ENCODE assay signal across 8 cellular contexts in the genomic region with DNA sequence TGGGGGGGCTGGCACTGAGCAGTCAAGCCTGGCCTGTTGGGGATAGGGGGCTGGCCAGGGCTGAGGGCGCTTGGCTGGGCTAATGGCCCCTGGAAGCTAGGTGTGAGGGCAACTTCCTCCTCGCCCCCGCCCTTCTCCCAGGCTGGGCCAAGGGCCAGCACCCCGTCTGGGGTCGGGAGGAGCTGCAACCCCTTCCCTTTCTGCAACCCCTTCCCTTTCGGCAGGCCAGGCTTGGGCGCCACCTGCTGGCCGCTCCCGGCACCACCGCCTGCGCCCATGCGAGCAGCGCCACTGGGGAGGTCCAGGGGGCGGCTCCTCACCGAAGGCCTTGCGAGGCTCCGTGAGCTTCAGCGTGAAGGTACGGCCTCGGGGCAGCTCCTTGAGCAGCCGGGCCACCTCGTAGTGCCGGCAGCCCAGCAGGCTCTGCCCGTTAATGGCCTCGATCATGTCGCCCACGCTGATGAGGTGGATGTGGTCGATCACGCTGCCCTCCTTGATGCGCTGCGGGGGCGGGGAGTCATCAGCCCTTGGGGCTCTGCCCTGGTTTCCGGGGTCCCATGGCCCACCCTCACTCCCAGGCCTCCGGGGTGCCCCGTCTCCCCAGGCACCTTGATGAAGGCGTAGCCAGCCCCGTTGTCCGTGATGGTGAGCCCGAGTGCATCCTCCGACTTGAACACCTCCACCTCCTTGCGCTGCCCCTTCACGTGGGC. TPM values are rescaled to one million over a fixed set of nuclear protein-coding genes. Genes with fewer than 3 reads are reported as not detected.
DNase-seq lines count a peak whose midpoint lies in the region; ATAC-seq and TF ChIP-seq lines count a peak whose summit lies in the region.

No MANE protein-coding gene starts in this region.

- H3K9ac ChIP-seq in BLaER1 treated with 17β-estradiol and CSF1 and Interleukin-3, amounts not matched to agents 10 nM and 100 nM: peak overlapping the region in 8 of 11 experiments; percentile 3 to 47 (median 24); a peak in 11 of 22 replicates

- no peaks in the 10 kb centered on the region for H3K27me3 ChIP-seq in BLaER1 treated with 17β-estradiol and CSF1 and Interleukin-3, amounts not matched to agents 10 nM and 100 nM

- peaks cover 32% of the 10 kb centered on the region for H3K4me1 Mint-ChIP-seq in mesothelial cell of epicardium
- peaks cover 27% of the 10 kb centered on the region for H3K4me1 Mint-ChIP-seq in stimulated activated naive CD8-positive, alpha-beta T cell treated with anti-CD3 and anti-CD28 coated beads, Interleukin-15, amount 100 ng/mL, for 72 hours

- peaks cover 38 to 55% (median 49%) of the 10 kb centered on the region in 10 experiments for H3K4me1 ChIP-seq in BLaER1 treated with 17β-estradiol and CSF1 and Interleukin-3, amounts not matched to agents 10 nM and 100 nM

- H4K20me1 ChIP-seq in BLaER1 treated with 17β-estradiol and CSF1 and Interleukin-3, amounts not matched to agents 10 nM and 100 nM: peaks cover 0 to 69% (median 5%) of the 10 kb centered on the region in 11 experiments; a peak in 9 of 22 replicates

- H3K27ac ChIP-seq in BLaER1 treated with 17β-estradiol and CSF1 and Interleukin-3, amounts not matched to agents 10 nM and 100 nM: peak overlapping the region in 5 of 11 experiments; percentile 15 to 37 (median 17); a peak in 3 of 22 replicates
- H3K27ac ChIP-seq in coronary artery: no peak overlapping the region

- H3K4me3 ChIP-seq in BLaER1 treated with 17β-estradiol and CSF1 and Interleukin-3, amounts not matched to agents 10 nM and 100 nM: no peak overlapping the region
- H3K4me3 ChIP-seq in coronary artery: no peak overlapping the region

- peak; percentile 61 for ATAC-seq in stimulated activated naive CD8-positive, alpha-beta T cell treated with anti-CD3 and anti-CD28 coated beads, Interleukin-15, amount 100 ng/mL, for 72 hours
- ATAC-seq in GM18909 (IDR thresholded peaks at IDR 0.05; ENCODE audit: poor library complexity, unreplicated experiment): no peak

- TF ChIP-seq CTCF in coronary artery (IDR thresholded peaks at IDR 0.05) (peak; percentile 70), mesothelial cell of epicardium (IDR thresholded peaks at IDR 0.05; ENCODE audit: unreplicated experiment) (peak; percentile 91)

- no peaks in the 10 kb centered on the region for H3K9me3 ChIP-seq in BLaER1 treated with 17β-estradiol and CSF1 and Interleukin-3, amounts not matched to agents 10 nM and 100 nM (replicated peaks in 1 of 11)

- no peaks in the 10 kb centered on the region for H3K9me3 Mint-ChIP-seq in mesothelial cell of epicardium
- no peaks in the 10 kb centered on the region for H3K9me3 Mint-ChIP-seq in stimulated activated naive CD8-positive, alpha-beta T cell treated with anti-CD3 and anti-CD28 coated beads, Interleukin-15, amount 100 ng/mL, for 72 hours

- H3K27me3 Mint-ChIP-seq in mesothelial cell of epicardium (ENCODE audit: low read depth): no peaks in the 10 kb centered on the region
- H3K27me3 Mint-ChIP-seq in stimulated activated naive CD8-positive, alpha-beta T cell treated with anti-CD3 and anti-CD28 coated beads, Interleukin-15, amount 100 ng/mL, for 72 hours: peaks cover 5% of the 10 kb centered on the region

- peaks cover 13% of the 10 kb centered on the region for H3K36me3 Mint-ChIP-seq in mesothelial cell of epicardium

- H3K27ac Mint-ChIP-seq in mesothelial cell of epicardium: no peak overlapping the region
- no peak overlapping the region for H3K27ac Mint-ChIP-seq in stimulated activated naive CD8-positive, alpha-beta T cell treated with anti-CD3 and anti-CD28 coated beads, Interleukin-15, amount 100 ng/mL, for 72 hours

- peaks cover 7 to 66% (median 21%) of the 10 kb centered on the region in 11 experiments; a peak in 19 of 22 replicates for H3K36me3 ChIP-seq in BLaER1 treated with 17β-estradiol and CSF1 and Interleukin-3, amounts not matched to agents 10 nM and 100 nM

- H3K4me3 Mint-ChIP-seq in mesothelial cell of epicardium: no peak overlapping the region
- H3K4me3 Mint-ChIP-seq in stimulated activated naive CD8-positive, alpha-beta T cell treated with anti-CD3 and anti-CD28 coated beads, Interleukin-15, amount 100 ng/mL, for 72 hours: no peak overlapping the region

- DNase-seq in HuH-7 (ENCODE audit: low spot score): peak; percentile 80
- DNase-seq in activated CD4-positive, alpha-beta T cell treated with anti-CD3 and anti-CD28 coated beads for 4 hours: peak; percentile 54 to 68
- no peak for DNase-seq in coronary artery (ENCODE audit: low spot score)
- DNase-seq in mesothelial cell of epicardium (ENCODE audit: low spot score in 2 of 2, unreplicated experiment in 2 of 2): peak in 1 of 2 experiments; percentile 81
- DNase-seq in stimulated activated naive CD8-positive, alpha-beta T cell treated with anti-CD3 and anti-CD28 coated beads, Interleukin-15, amount 100 ng/mL, for 72 hours: peak; percentile 73 to 79
- no peak for DNase-seq in HCEC 1CT

- peak overlapping the region; percentile 19 to 74 (median 60) for H3K4me2 ChIP-seq in BLaER1 treated with 17β-estradiol and CSF1 and Interleukin-3, amounts not matched to agents 10 nM and 100 nM

RNA-seq across cellular contexts. Expression of a gene that starts 5.0 kb away (rescaled TPM):
- 2.8 to 3.5 TPM (median 2.8 TPM) in 3 replicates for total RNA-seq in mesothelial cell of epicardium

RNA-seq across cellular contexts. Expression of a gene that starts 15.8 kb away (rescaled TPM):
- 108 to 111 TPM (median 111 TPM) in 3 replicates for total RNA-seq in mesothelial cell of epicardium

RNA-seq across cellular contexts. Expression of a gene that starts 38.1 kb away (rescaled TPM):
- 106 to 113 TPM (median 110 TPM) in 3 replicates for total RNA-seq in mesothelial cell of epicardium

RNA-seq across cellular contexts. Expression of a gene that starts 47.0 kb away (rescaled TPM):
- total RNA-seq in mesothelial cell of epicardium: 84.5 to 89.1 TPM (median 85.9 TPM) in 3 replicates

RNA-seq across cellular contexts. Expression of a gene that starts 49.3 kb away (rescaled TPM):
- total RNA-seq in mesothelial cell of epicardium: 111 to 116 TPM (median 115 TPM) in 3 replicates

Comparison
In these comparisons a context has a peak if more than half of its experiments do, and no peak if none do; other contexts are left out.
1. DNase-seq: peak in HuH-7 (single experiment), activated CD4-positive, alpha-beta T cell treated with anti-CD3 and anti-CD28 coated beads for 4 hours (2 of 2) and stimulated activated naive CD8-positive, alpha-beta T cell treated with anti-CD3 and anti-CD28 coated beads, Interleukin-15, amount 100 ng/mL, for 72 hours (2 of 2); none in coronary artery (single experiment) and HCEC 1CT (single experiment).